Comparison of ENCODE assay signal across 8 cellular contexts in genomic region chr6:144931172-144932035, GRCh38.
DNase-seq lines count a peak whose midpoint lies in the region; ATAC-seq, FAIRE-seq and TF ChIP-seq lines count a peak whose summit lies in the region.

No MANE protein-coding gene starts in this region.

- peaks cover 4% of the 10 kb centered on the region for H3K27me3 Mint-ChIP-seq in activated CD4-positive, alpha-beta T cell treated with anti-CD3 and anti-CD28 coated beads for 36 hours
- H3K27me3 Mint-ChIP-seq in T-helper 2 cell treated with Interferon-gamma antibody and Interleukin-4, amounts not matched to agents 5 μg/mL and 100 μg/mL, for 36 hours (ENCODE audit: low read depth), result peaks cover 3% of the 10 kb centered on the region

- POLR2A ChIA-PET in activated CD4-positive, alpha-beta T cell treated with anti-CD3 and anti-CD28 coated beads for 36 hours (lab: Charles Lee), result no interaction called here

- CTCF ChIA-PET in activated CD4-positive, alpha-beta T cell treated with anti-CD3 and anti-CD28 coated beads for 36 hours (lab: Charles Lee), result interaction anchor here (0.6 to 1.3 kb wide), 3 partner anchors 56 to 347 kb away, joined by 3 to 7 read pairs (median 3); no protein-coding TSS in a partner anchor

- H3K4me1 Mint-ChIP-seq in activated CD4-positive, alpha-beta T cell treated with anti-CD3 and anti-CD28 coated beads for 36 hours, result no peaks in the 10 kb centered on the region
- H3K4me1 Mint-ChIP-seq in T-helper 2 cell treated with Interferon-gamma antibody and Interleukin-4, amounts not matched to agents 5 μg/mL and 100 μg/mL, for 36 hours (ENCODE audit: low read depth), result peaks cover 2% of the 10 kb centered on the region

- no peak overlapping the region for H3K4me3 ChIP-seq in retinal pigment epithelial cell (ENCODE audit: low read length)

- H3K4me3 Mint-ChIP-seq in activated CD4-positive, alpha-beta T cell treated with anti-CD3 and anti-CD28 coated beads for 36 hours, result no peak overlapping the region
- H3K4me3 Mint-ChIP-seq in T-helper 2 cell treated with Interferon-gamma antibody and Interleukin-4, amounts not matched to agents 5 μg/mL and 100 μg/mL, for 36 hours, result no peak overlapping the region

- no peak for DNase-seq in D721Med (ENCODE audit: insufficient read length, low spot score)
- DNase-seq in M059J (ENCODE audit: low read depth), result peak; percentile 70
- peak; percentile 60 for DNase-seq in activated CD4-positive, alpha-beta T cell treated with anti-CD3 and anti-CD28 coated beads for 36 hours
- DNase-seq in fibroblast of the conjunctiva (ENCODE audit: low read depth), result peak; percentile 26
- DNase-seq in retinal pigment epithelial cell (ENCODE audit: low read depth), result no peak
- no peak for DNase-seq in T-helper 2 cell treated with Interferon-gamma antibody and Interleukin-4, amounts not matched to agents 5 μg/mL and 100 μg/mL, for 36 hours (ENCODE audit: low spot score)

- H3K27ac Mint-ChIP-seq in activated CD4-positive, alpha-beta T cell treated with anti-CD3 and anti-CD28 coated beads for 36 hours, result no peak overlapping the region
- no peak overlapping the region for H3K27ac Mint-ChIP-seq in T-helper 2 cell treated with Interferon-gamma antibody and Interleukin-4, amounts not matched to agents 5 μg/mL and 100 μg/mL, for 36 hours

- no peak for FAIRE-seq in D721Med (lab: Jason Lieb, UNC)

- peaks cover 1% of the 10 kb centered on the region for H3K9me3 Mint-ChIP-seq in activated CD4-positive, alpha-beta T cell treated with anti-CD3 and anti-CD28 coated beads for 36 hours (ENCODE audit: low read depth)
- H3K9me3 Mint-ChIP-seq in T-helper 2 cell treated with Interferon-gamma antibody and Interleukin-4, amounts not matched to agents 5 μg/mL and 100 μg/mL, for 36 hours, result peaks cover 8% of the 10 kb centered on the region

- intact Hi-C loops in activated CD4-positive, alpha-beta T cell treated with anti-CD3 and anti-CD28 coated beads for 36 hours (cut with DNase I, micrococcal nuclease), result loop anchor here (1.0 to 10.0 kb wide), 3 partner anchors 283 to 827 kb away; no protein-coding TSS in a partner anchor

- TF ChIP-seq CTCF in D721Med (IDR thresholded peaks at IDR 0.05; ENCODE audit: insufficient read depth, missing control alignments), result peak; percentile 51
- peak; percentile 76 for TF ChIP-seq CTCF in retinal pigment epithelial cell (conservative IDR thresholded peaks at IDR 0.05; ENCODE audit: low read depth, low read length)

- H3K36me3 Mint-ChIP-seq in activated CD4-positive, alpha-beta T cell treated with anti-CD3 and anti-CD28 coated beads for 36 hours (ENCODE audit: low read depth), result peaks cover 2% of the 10 kb centered on the region
- no peaks in the 10 kb centered on the region for H3K36me3 Mint-ChIP-seq in T-helper 2 cell treated with Interferon-gamma antibody and Interleukin-4, amounts not matched to agents 5 μg/mL and 100 μg/mL, for 36 hours (ENCODE audit: low read depth)

- peak; percentile 73 for ATAC-seq in GM19395 (IDR thresholded peaks at IDR 0.05; ENCODE audit: unreplicated experiment)
- ATAC-seq in activated CD4-positive, alpha-beta T cell treated with anti-CD3 and anti-CD28 coated beads for 36 hours, result peak; percentile 64
- no peak for ATAC-seq in HG03460 (IDR thresholded peaks at IDR 0.05; ENCODE audit: unreplicated experiment)

Comparison
In these comparisons a context has a peak if more than half of its experiments do, and no peak if none do; other contexts are left out.
1. DNase-seq: peak in M059J (single experiment), activated CD4-positive, alpha-beta T cell treated with anti-CD3 and anti-CD28 coated beads for 36 hours (single experiment) and fibroblast of the conjunctiva (single experiment); none in D721Med (single experiment), retinal pigment epithelial cell (single experiment) and T-helper 2 cell treated with Interferon-gamma antibody and Interleukin-4, amounts not matched to agents 5 μg/mL and 100 μg/mL, for 36 hours (single experiment).